9 cellular contexts compared by ENCODE assay signal in genomic region chr10:132186488-132187413, GRCh38. TPM values are rescaled to one million over a fixed set of nuclear protein-coding genes. Genes with fewer than 3 reads are reported as not detected.
A peak's percentile ranks its signal among the peaks of the same experiment; 100 is the strongest.
DNase-seq lines count a peak whose midpoint lies in the region; ATAC-seq, FAIRE-seq and TF ChIP-seq lines count a peak whose summit lies in the region.
"Had no signal": no experiment of that assay in that cellular context is flagged by ENCODE, and none has a peak within 500 bp of the region (broad histone marks: within the 10 kb centered on the region; RNA-seq: fewer than 3 reads in every experiment).

DPYSL4 (plus strand) TSS chr10:132186948; CDS start chr10:132187064, 116 bp downstream.

- ATAC-seq in stimulated activated memory B cell treated with anti-CD40 and anti-IgM and Interleukin-4, amounts not matched to agents 10 μg/mL and 1 μg/mL and 100 μg/mL, for 72 hours, result peak; percentile 3
- ATAC-seq in HG03442 (IDR thresholded peaks at IDR 0.05; ENCODE audit: unreplicated experiment), result no peak
- no peak for ATAC-seq in GM18511 (IDR thresholded peaks at IDR 0.05; ENCODE audit: unreplicated experiment)
- ATAC-seq in GM18868 (IDR thresholded peaks at IDR 0.05; ENCODE audit: unreplicated experiment), result no peak

- peaks cover 16% of the 10 kb centered on the region for H3K4me1 Mint-ChIP-seq in stimulated activated memory B cell treated with anti-CD40 and anti-IgM and Interleukin-4, amounts not matched to agents 10 μg/mL and 1 μg/mL and 100 μg/mL, for 72 hours

- intact Hi-C loops in kidney (cut with DNase I), result no loop called here

- H3K9ac ChIP-seq in NT2/D1 (ENCODE audit: insufficient read length, low read depth) (peak within 1 kb of the TSS; percentile 50), kidney (ENCODE audit: low read length in 2 of 2) (no peak within 1 kb of the TSS)

- H3K36me3 ChIP-seq in NT2/D1 (ENCODE audit: insufficient read depth, insufficient read length, low read length) (no peaks in the 10 kb centered on the region), brain microvascular endothelial cell (replicated peaks) (no peaks in the 10 kb centered on the region), kidney (ENCODE audit: control insufficient read depth in 1 of 2, insufficient read depth in 2 of 2, low read length in 2 of 2) (no peaks in the 10 kb centered on the region)

- H3K4me3 ChIP-seq in NT2/D1 (ENCODE audit: insufficient read length, low read depth) (peak within 1 kb of the TSS; percentile 42), brain microvascular endothelial cell (ENCODE audit: low read depth, low read length) (peak within 1 kb of the TSS; percentile 50), kidney (ENCODE audit: low read length in 2 of 2) (no peak within 1 kb of the TSS)

- H3K4me1 ChIP-seq in NT2/D1 (ENCODE audit: insufficient read depth, insufficient read length) (peaks cover 12% of the 10 kb centered on the region), kidney (ENCODE audit: control insufficient read depth in 1 of 2, insufficient read depth in 1 of 2, low read depth in 1 of 2, low read length in 2 of 2) (peaks cover 0 to 4% of the 10 kb centered on the region in 2 donors)

- in situ Hi-C loops in brain microvascular endothelial cell (cut with HindIII; ENCODE audit: low pct_ligation_motif_present, low sequenced_read_pairs), result no loop called here

- H3K9me3 ChIP-seq in NT2/D1 (ENCODE audit: insufficient read depth, low read length) (no peaks in the 10 kb centered on the region), kidney (ENCODE audit: control insufficient read depth in 1 of 2, low read length in 2 of 2) (no peaks in the 10 kb centered on the region)

- H3K9me3 Mint-ChIP-seq in stimulated activated memory B cell treated with anti-CD40 and anti-IgM and Interleukin-4, amounts not matched to agents 10 μg/mL and 1 μg/mL and 100 μg/mL, for 72 hours, result no peaks in the 10 kb centered on the region

- H3K27ac ChIP-seq in brain microvascular endothelial cell (no peak within 1 kb of the TSS), kidney (ENCODE audit: low read depth in 2 of 2, low read length in 2 of 2) (no peak within 1 kb of the TSS)

- DNase-seq in EH (ENCODE audit: low read depth) (peak; percentile 19), NT2/D1 (ENCODE audit: low read depth, low spot score) (no peak), brain microvascular endothelial cell (no peak), kidney (peak; percentile 72)

- H3K27me3 Mint-ChIP-seq in stimulated activated memory B cell treated with anti-CD40 and anti-IgM and Interleukin-4, amounts not matched to agents 10 μg/mL and 1 μg/mL and 100 μg/mL, for 72 hours, result peaks cover 50% of the 10 kb centered on the region

- no peak within 1 kb of the TSS for H3K27ac Mint-ChIP-seq in stimulated activated memory B cell treated with anti-CD40 and anti-IgM and Interleukin-4, amounts not matched to agents 10 μg/mL and 1 μg/mL and 100 μg/mL, for 72 hours

- no peaks in the 10 kb centered on the region for H3K36me3 Mint-ChIP-seq in stimulated activated memory B cell treated with anti-CD40 and anti-IgM and Interleukin-4, amounts not matched to agents 10 μg/mL and 1 μg/mL and 100 μg/mL, for 72 hours

- no peak for FAIRE-seq in kidney (lab: Jason Lieb, UNC)

- peaks cover 81% of the 10 kb centered on the region for H3K27me3 ChIP-seq in NT2/D1 (ENCODE audit: insufficient read depth, insufficient read length)
- H3K27me3 ChIP-seq in brain microvascular endothelial cell (replicated peaks), result peaks cover 46% of the 10 kb centered on the region

- TF ChIP-seq CTCF in brain microvascular endothelial cell (IDR thresholded peaks at IDR 0.05; ENCODE audit: low read depth, low read length, missing control alignments) (no peak), kidney (IDR thresholded peaks at IDR 0.05; ENCODE audit: borderline replicate concordance, extremely low read depth, insufficient read depth) (no peak)

- no peak within 1 kb of the TSS for H3K4me3 Mint-ChIP-seq in stimulated activated memory B cell treated with anti-CD40 and anti-IgM and Interleukin-4, amounts not matched to agents 10 μg/mL and 1 μg/mL and 100 μg/mL, for 72 hours

RNA-seq across cellular contexts. Expression of gene DPYSL4, which starts in this region (rescaled TPM):
- 0.60 TPM for total RNA-seq in kidney
- not detected for polyA plus RNA-seq in kidney (ENCODE audit: insufficient read depth, low read depth, low replicate concordance)
- total RNA-seq: HT1080 had no signal

Comparison
In these comparisons a context has a peak if more than half of its experiments do, and no peak if none do; other contexts are left out.
1. Peak in DNase-seq in kidney; RNA of the gene not detected or under 1 TPM.
2. H3K4me3 ChIP-seq: peak in NT2/D1 (single experiment) and brain microvascular endothelial cell (single experiment); none in kidney (0 of 2).